ENCODE assay signal across 9 cellular contexts in genomic region chr16:8660841-8661301, GRCh38. TPM values are rescaled to one million over a fixed set of nuclear protein-coding genes. Genes with fewer than 3 reads are reported as not detected.
DNase-seq lines count a peak whose midpoint lies in the region; ATAC-seq, FAIRE-seq and TF ChIP-seq lines count a peak whose summit lies in the region.
"Had no signal": no experiment of that assay in that cellular context is flagged by ENCODE, and none has a peak within 500 bp of the region (broad histone marks: within the 10 kb centered on the region; RNA-seq: fewer than 3 reads in every experiment).

No MANE protein-coding gene starts in this region.

- H3K27me3 Mint-ChIP-seq in activated T-cell treated with anti-CD3 and anti-CD28 coated beads, Interleukin-2, amount 50 U/mL, for 4 hours (ENCODE audit: low read depth): no peaks in the 10 kb centered on the region
- H3K27me3 Mint-ChIP-seq in nephron (ENCODE audit: low read depth): no peaks in the 10 kb centered on the region

- no peak overlapping the region for H3K4me3 Mint-ChIP-seq in activated T-cell treated with anti-CD3 and anti-CD28 coated beads, Interleukin-2, amount 50 U/mL, for 4 hours
- H3K4me3 Mint-ChIP-seq in nephron: no peak overlapping the region

- peak; percentile 77 for FAIRE-seq in urothelium cell line (lab: Jason Lieb, UNC)
- FAIRE-seq: TTC549 had no signal

- H3K4me1 Mint-ChIP-seq in activated T-cell treated with anti-CD3 and anti-CD28 coated beads, Interleukin-2, amount 50 U/mL, for 4 hours (ENCODE audit: low read depth): no peaks in the 10 kb centered on the region
- H3K4me1 Mint-ChIP-seq in nephron: no peaks in the 10 kb centered on the region

- H3K36me3 Mint-ChIP-seq in activated T-cell treated with anti-CD3 and anti-CD28 coated beads, Interleukin-2, amount 50 U/mL, for 4 hours (ENCODE audit: insufficient read depth): peaks cover 4% of the 10 kb centered on the region
- H3K36me3 Mint-ChIP-seq in nephron (ENCODE audit: low read depth): no peaks in the 10 kb centered on the region

- no peaks in the 10 kb centered on the region for H3K9me3 Mint-ChIP-seq in activated T-cell treated with anti-CD3 and anti-CD28 coated beads, Interleukin-2, amount 50 U/mL, for 4 hours
- no peaks in the 10 kb centered on the region for H3K9me3 Mint-ChIP-seq in nephron

- DNase-seq in DMS79 treated with DMSO at 0.1 percent for 48 hours (lab: John Stamatoyannopoulos, UW) (peak; percentile 63), HK-2 (ENCODE audit: unreplicated experiment) (peak; percentile 59), NCI-H82 treated with DMSO at 0.1 percent for 48 hours (lab: John Stamatoyannopoulos, UW; ENCODE audit: unreplicated experiment) (peak; percentile 14), fibroblast of peridontal ligament (ENCODE audit: extremely low read depth) (peak; percentile 29), urothelium cell line (ENCODE audit: low spot score) (peak; percentile 79), cortex of kidney (lab: John Stamatoyannopoulos, UW) (no peak)
- DNase-seq in activated T-cell treated with anti-CD3 and anti-CD28 coated beads, Interleukin-2, amount 50 U/mL, for 4 hours: peak; percentile 36

- no peak overlapping the region for H3K27ac Mint-ChIP-seq in nephron

- peak; percentile 55 to 71 (median 63) for TF ChIP-seq CTCF in nephron (IDR thresholded peaks at IDR 0.05; ENCODE audit: unreplicated experiment in 3 of 3)

- peak; percentile 48 to 62 for ATAC-seq in activated T-cell treated with anti-CD3 and anti-CD28 coated beads, Interleukin-2, amount 50 U/mL, for 4 hours

RNA-seq across cellular contexts. Expression of gene ABAT, which starts 13.5 kb away (rescaled TPM):
- 1 to 10 TPM; 3.4 to 6.4 (median 4.5) TPM for total RNA-seq in activated T-cell treated with anti-CD3 and anti-CD28 coated beads, Interleukin-2, amount 50 U/mL, for 4 hours

RNA-seq across cellular contexts. Expression of gene METTL22, which starts 39.4 kb away (rescaled TPM):
- total RNA-seq in activated T-cell treated with anti-CD3 and anti-CD28 coated beads, Interleukin-2, amount 50 U/mL, for 4 hours: 10 to 100 TPM; 18.7 to 20.0 (median 19.1) TPM
